1 cellular context compared by ENCODE assay signal in genomic region chr3:131591394-131591990, GRCh38.
TF ChIP-seq lines count a peak whose summit lies in the region.

No MANE protein-coding gene starts in this region.

TF ChIP-seq in WTC11, 78 proteins besides CTCF, POLR2A, EP300 and RAD21 (continued from another document):
- TF ChIP-seq, protein P1, sequence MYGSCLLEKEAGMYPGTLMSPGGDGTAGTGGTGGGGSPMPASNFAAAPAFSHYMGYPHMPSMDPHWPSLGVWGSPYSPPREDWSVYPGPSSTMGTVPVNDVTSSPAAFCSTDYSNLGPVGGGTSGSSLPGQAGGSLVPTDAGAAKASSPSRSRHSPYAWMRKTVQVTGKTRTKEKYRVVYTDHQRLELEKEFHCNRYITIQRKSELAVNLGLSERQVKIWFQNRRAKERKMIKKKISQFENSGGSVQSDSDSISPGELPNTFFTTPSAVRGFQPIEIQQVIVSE (CRISPR knock-in tag; IDR thresholded peaks at IDR 0.05; ENCODE audit: borderline replicate concordance) = no peak
- TF ChIP-seq ZNF263 (CRISPR knock-in tag; IDR thresholded peaks at IDR 0.05; ENCODE audit: low read depth) = no peak
- TF ChIP-seq NFE2L1 (CRISPR knock-in tag; IDR thresholded peaks at IDR 0.05) = no peak
- no peak for TF ChIP-seq TP53 (CRISPR knock-in tag; IDR thresholded peaks at IDR 0.05)
- TF ChIP-seq SMAD3 (CRISPR knock-in tag; IDR thresholded peaks at IDR 0.05; ENCODE audit: borderline replicate concordance) = no peak
